Comparison of ENCODE assay signal across 1 cellular context in the genomic region with DNA sequence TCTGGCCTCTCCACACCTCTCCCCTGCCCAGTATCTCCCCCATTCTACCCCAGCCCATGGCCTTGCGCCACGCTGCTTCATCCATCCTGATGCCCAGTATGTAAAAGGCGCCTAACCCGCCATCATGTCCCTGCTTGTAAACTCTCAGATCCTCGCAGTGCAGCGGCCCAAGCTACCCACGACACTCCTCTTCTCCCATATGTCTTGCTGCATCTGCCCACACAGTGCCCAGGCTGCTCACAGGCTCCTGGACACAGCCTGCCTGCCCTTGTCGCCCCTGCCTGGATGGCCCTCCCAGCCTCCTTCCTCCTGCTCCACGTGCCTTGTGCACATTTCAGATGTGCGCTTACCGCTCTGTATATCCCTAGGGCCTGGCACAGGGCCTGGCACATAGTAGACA.
TF ChIP-seq lines count a peak whose summit lies in the region.

No MANE protein-coding gene starts in this region.

TF ChIP-seq in HepG2, 621 proteins besides CTCF, POLR2A, EP300 and RAD21 (continued from another document):
- peak; percentile 27 for TF ChIP-seq AGO1 (IDR thresholded peaks at IDR 0.05; ENCODE audit: low read depth, low read length, poor library complexity, severe bottlenecking)
- TF ChIP-seq, protein P1, sequence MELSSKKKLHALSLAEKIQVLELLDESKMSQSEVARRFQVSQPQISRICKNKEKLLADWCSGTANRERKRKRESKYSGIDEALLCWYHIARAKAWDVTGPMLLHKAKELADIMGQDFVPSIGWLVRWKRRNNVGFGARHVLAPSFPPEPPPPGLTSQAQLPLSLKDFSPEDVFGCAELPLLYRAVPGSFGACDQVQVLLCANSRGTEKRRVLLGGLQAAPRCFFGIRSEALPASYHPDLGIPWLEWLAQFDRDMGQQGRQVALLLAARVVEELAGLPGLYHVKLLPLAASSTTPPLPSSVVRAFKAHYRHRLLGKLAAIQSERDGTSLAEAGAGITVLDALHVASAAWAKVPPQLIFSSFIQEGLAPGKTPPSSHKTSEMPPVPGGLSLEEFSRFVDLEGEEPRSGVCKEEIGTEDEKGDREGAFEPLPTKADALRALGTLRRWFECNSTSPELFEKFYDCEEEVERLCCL (CRISPR knock-in tag; IDR thresholded peaks at IDR 0.05; ENCODE audit: borderline replicate concordance): no peak
- no peak for TF ChIP-seq ZNF607 (CRISPR knock-in tag; IDR thresholded peaks at IDR 0.05; ENCODE audit: borderline replicate concordance)
